Comparison of ENCODE assay signal across 15 cellular contexts in the genomic region with DNA sequence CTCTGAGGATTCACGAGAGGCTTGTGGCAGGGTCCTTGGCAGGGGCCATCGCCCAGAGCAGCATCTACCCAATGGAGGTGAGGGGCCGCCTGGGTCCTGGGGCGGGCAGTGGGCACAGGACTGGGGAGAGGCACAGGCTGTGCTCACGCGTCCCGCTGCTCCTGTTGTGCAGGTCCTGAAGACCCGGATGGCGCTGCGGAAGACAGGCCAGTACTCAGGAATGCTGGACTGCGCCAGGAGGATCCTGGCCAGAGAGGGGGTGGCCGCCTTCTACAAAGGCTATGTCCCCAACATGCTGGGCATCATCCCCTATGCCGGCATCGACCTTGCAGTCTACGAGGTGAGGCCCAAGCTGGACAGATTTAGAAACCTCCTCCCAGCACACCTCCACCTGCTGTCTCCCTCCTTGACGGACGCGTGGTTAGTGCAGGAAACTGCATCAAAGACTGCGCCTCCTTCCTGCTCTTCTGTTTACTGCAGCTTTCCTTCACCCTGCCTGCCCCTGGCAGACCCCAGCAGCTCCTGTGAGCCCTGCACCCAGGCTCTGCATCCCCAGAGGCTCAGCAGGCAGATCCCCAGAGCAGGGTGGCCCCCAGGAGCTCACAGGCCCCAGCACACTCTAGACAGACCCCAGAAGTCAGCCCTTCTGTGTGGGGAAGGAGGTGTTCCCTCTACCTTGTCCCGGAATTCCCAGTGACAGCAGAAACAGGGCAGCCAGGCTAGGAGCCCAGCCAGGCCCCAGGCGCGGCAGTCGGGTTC. TPM values are rescaled to one million over a fixed set of nuclear protein-coding genes. Genes with fewer than 3 reads are reported as not detected.
DNase-seq lines count a peak whose midpoint lies in the region; ATAC-seq and TF ChIP-seq lines count a peak whose summit lies in the region.
"Had no signal": no experiment of that assay in that cellular context is flagged by ENCODE, and none has a peak within 500 bp of the region (broad histone marks: within the 10 kb centered on the region; RNA-seq: fewer than 3 reads in every experiment).

No MANE protein-coding gene starts in this region.

- H3K4me3 Mint-ChIP-seq in type B pancreatic cell: no peak overlapping the region
- H3K4me3 Mint-ChIP-seq: IgD-negative memory B cell had no signal

- DNase-seq in heart left ventricle: peak in 4 of 5 donors; percentile 7 to 61 (median 21)
- DNase-seq in left ventricle myocardium superior: no peak
- DNase-seq in right lobe of liver: peak in 1 of 3 donors; percentile 55
- DNase-seq in type B pancreatic cell (ENCODE audit: extremely low spot score, unreplicated experiment): no peak
- no peak for DNase-seq in HUDEP-2 (lab: John Stamatoyannopoulos, UW; ENCODE audit: unreplicated experiment in 76 of 76)
- DNase-seq: activated gamma-delta T cell; effector CD8-positive, alpha-beta T cell; GM23248; mesendoderm; NCI-H1105; SIG-M5; testis had no signal

- H3K9me3 Mint-ChIP-seq in type B pancreatic cell: no peaks in the 10 kb centered on the region
- H3K9me3 Mint-ChIP-seq: IgD-negative memory B cell had no signal

- peaks cover 7% of the 10 kb centered on the region for H3K4me1 Mint-ChIP-seq in type B pancreatic cell (ENCODE audit: unreplicated experiment)

- intact Hi-C loops in heart left ventricle (cut with DNase I): no loop called here
- intact Hi-C loops in left ventricle myocardium superior (cut with micrococcal nuclease): no loop called here
- intact Hi-C loops in right lobe of liver (cut with DNase I): loop anchor here in 1 of 2 donors (10.0 kb wide), 1 partner anchor 122 kb away; the partner anchor contains the start of gene EEIG1

- WGBS in heart left ventricle, 4 donors: 92 to 94% (median 94%) methylated on average over 10 to 23 of the region's 23 CpGs
- 73% methylated on average over 4 of the region's 23 CpGs for WGBS in right lobe of liver (ENCODE audit: insufficient coverage, low coverage, low lambda C conversion rate, missing lambda C conversion rate)

- H3K27me3 ChIP-seq in heart left ventricle (no peaks in the 10 kb centered on the region), right lobe of liver (no peaks in the 10 kb centered on the region)
- H3K27me3 ChIP-seq: testis had no signal

- no peak for TF ChIP-seq POLR2A in heart left ventricle (IDR thresholded peaks at IDR 0.05)
- no peak for TF ChIP-seq POLR2A in right lobe of liver (IDR thresholded peaks at IDR 0.05)

- H3K27ac ChIP-seq in heart left ventricle: no peak overlapping the region
- peak overlapping the region in 2 of 3 donors; percentile 94 to 99 for H3K27ac ChIP-seq in right lobe of liver
- H3K27ac ChIP-seq: GM23248 had no signal

- ATAC-seq in heart left ventricle (no peak), left ventricle myocardium superior (no peak), right lobe of liver (no peak), HG03442 (IDR thresholded peaks at IDR 0.05; ENCODE audit: unreplicated experiment) (no peak)

- H3K36me3 Mint-ChIP-seq in type B pancreatic cell: peaks cover 18% of the 10 kb centered on the region
- H3K36me3 Mint-ChIP-seq: IgD-negative memory B cell had no signal

- no peaks in the 10 kb centered on the region for H3K27me3 Mint-ChIP-seq in type B pancreatic cell
- H3K27me3 Mint-ChIP-seq: IgD-negative memory B cell had no signal

- H3K4me3 ChIP-seq in heart left ventricle: no peak overlapping the region
- H3K4me3 ChIP-seq in right lobe of liver: no peak overlapping the region
- H3K4me3 ChIP-seq: GM23248, testis had no signal

- H3K36me3 ChIP-seq in heart left ventricle (peaks cover 4 to 84% (median 71%) of the 10 kb centered on the region in 9 donors), right lobe of liver (peaks cover 14 to 53% (median 37%) of the 10 kb centered on the region in 4 donors)

- H3K9me3 ChIP-seq in heart left ventricle (no peaks in the 10 kb centered on the region), right lobe of liver (no peaks in the 10 kb centered on the region)
- H3K9me3 ChIP-seq: testis had no signal

- peaks cover 0 to 31% (median 13%) of the 10 kb centered on the region in 12 donors for H3K4me1 ChIP-seq in heart left ventricle
- peaks cover 0 to 76% (median 31%) of the 10 kb centered on the region in 4 donors for H3K4me1 ChIP-seq in right lobe of liver

- H3K27ac Mint-ChIP-seq in type B pancreatic cell: peak overlapping the region; percentile 67
- H3K27ac Mint-ChIP-seq: IgD-negative memory B cell had no signal

- TF ChIP-seq CTCF in heart left ventricle (IDR thresholded peaks at IDR 0.05) (no peak), right lobe of liver (IDR thresholded peaks at IDR 0.05) (no peak), type B pancreatic cell (conservative IDR thresholded peaks at IDR 0.05) (no peak)

RNA-seq across cellular contexts. Expression of gene PTGES2, which starts 21.2 kb away (rescaled TPM):
- total RNA-seq in heart left ventricle (100 to 1,000 TPM; 116 to 166 (median 139) TPM), left ventricle myocardium superior (157 TPM), right lobe of liver (10 to 100 TPM; 27.2 to 67.2 (median 30.5) TPM), type B pancreatic cell (ENCODE audit: low replicate concordance) (67.2 and 85.0 TPM in 2 replicates)
- 100 to 1,000 TPM; 143 to 179 TPM for polyA plus RNA-seq in heart left ventricle

RNA-seq across cellular contexts. Expression of gene SLC25A25, which starts 38.3 kb away (rescaled TPM):
- total RNA-seq in heart left ventricle (10 to 100 TPM in 3 of 9 donors, 1 to 10 TPM in 6; 3.2 to 15.1 (median 6.7) TPM), left ventricle myocardium superior (4.8 TPM), right lobe of liver (10 to 100 TPM; 21.2 to 81.5 (median 53.3) TPM), type B pancreatic cell (ENCODE audit: low replicate concordance) (19.1 and 39.0 TPM in 2 replicates)
- 1 to 10 TPM; 1.7 to 8.8 TPM for polyA plus RNA-seq in heart left ventricle

RNA-seq across cellular contexts. Expression of gene NAIF1, which starts 39.2 kb away (rescaled TPM):
- total RNA-seq in heart left ventricle (1 to 10 TPM; 3.5 to 8.9 (median 7.2) TPM), left ventricle myocardium superior (4.7 TPM), right lobe of liver (1 to 10 TPM; 3.9 to 6.8 (median 5.7) TPM), type B pancreatic cell (ENCODE audit: low replicate concordance) (6.7 and 10.3 TPM in 2 replicates)
- polyA plus RNA-seq in heart left ventricle: 1 to 10 TPM; 4.0 to 5.0 TPM

RNA-seq across cellular contexts. Expression of gene LCN2, which starts 42.9 kb away (rescaled TPM):
- 1 to 10 TPM in 1 of 9 donors, not detected in 8; 5.8 TPM for total RNA-seq in heart left ventricle
- 1 to 10 TPM in 1 of 2 donors, not detected in 1; 1.1 TPM for polyA plus RNA-seq in heart left ventricle
- 0.32 TPM for total RNA-seq in left ventricle myocardium superior
- 10 to 100 TPM in 4 of 6 experiments, 1 to 10 TPM in 2; 2.7 to 81.8 (median 18.1) TPM for total RNA-seq in right lobe of liver
- 10.7 and 12.4 TPM in 2 replicates for total RNA-seq in type B pancreatic cell (ENCODE audit: low replicate concordance)
- total RNA-seq: fibroblast of villous mesenchyme, GM23248, testis had no signal
- polyA plus RNA-seq: GM23248 had no signal

RNA-seq across cellular contexts. Expression of gene BBLN, which starts 53.7 kb away (rescaled TPM):
- total RNA-seq in heart left ventricle: 100 to 1,000 TPM in 2 of 9 donors, 10 to 100 TPM in 7; 29.9 to 280 (median 46.4) TPM
- polyA plus RNA-seq in heart left ventricle: 100 to 1,000 TPM in 1 of 2 donors, 10 to 100 TPM in 1; 47.3 to 122 TPM
- total RNA-seq in left ventricle myocardium superior: 41.7 TPM
- total RNA-seq in right lobe of liver: 100 to 1,000 TPM in 2 of 6 experiments, 10 to 100 TPM in 4; 13.5 to 192 (median 17.7) TPM
- total RNA-seq in type B pancreatic cell (ENCODE audit: low replicate concordance): 108 and 150 TPM in 2 replicates

Comparison
In these comparisons a context has a peak if more than half of its experiments do, and no peak if none do; other contexts are left out.
1. DNase-seq: peak in heart left ventricle (4 of 5); none in left ventricle myocardium superior (single experiment), type B pancreatic cell (single experiment) and HUDEP-2 (0 of 76).
2. H3K27ac ChIP-seq: peak in right lobe of liver (2 of 3); none in heart left ventricle (0 of 12).